Comparison of ENCODE assay signal across 1 cellular context in genomic region chr2:177767768-177768167, GRCh38.
A peak's percentile ranks its signal among the peaks of the same experiment; 100 is the strongest.
TF ChIP-seq lines count a peak whose summit lies in the region.

No MANE protein-coding gene starts in this region.

TF ChIP-seq in K562, 482 proteins besides CTCF, POLR2A, EP300 and RAD21:
- TF ChIP-seq PKNOX1 (IDR thresholded peaks at IDR 0.05) (peak; percentile 30; the same call in 1 of the 2 replicates), ZNF124 (CRISPR knock-in tag; IDR thresholded peaks at IDR 0.05) (no peak), MEIS2 (IDR thresholded peaks at IDR 0.05; ENCODE audit: partially characterized antibody) (peak; percentile 19)
